In genomic region chr1:29856663-29857224, GRCh38 we compare ENCODE assay signal across 15 cellular contexts.
DNase-seq lines count a peak whose midpoint lies in the region; ATAC-seq and TF ChIP-seq lines count a peak whose summit lies in the region.
"Had no signal": no experiment of that assay in that cellular context is flagged by ENCODE, and none has a peak within 500 bp of the region (broad histone marks: within the 10 kb centered on the region; RNA-seq: fewer than 3 reads in every experiment).

No MANE protein-coding gene starts in this region.

- H3K27me3 Mint-ChIP-seq in nephron progenitor cell (ENCODE audit: low read depth, poor library complexity) = peaks cover 4% of the 10 kb centered on the region

- intact Hi-C loops in cardiac septum (cut with DNase I) (no loop called here), Right ventricle myocardium inferior (cut with DNase I) (no loop called here)

- H3K27ac ChIP-seq in mesenchymal stem cell (ENCODE audit: low read length, poor library complexity, severe bottlenecking) = no peak overlapping the region
- H3K27ac ChIP-seq: BLaER1 had no signal

- WGBS in mesenchymal stem cell = 30% methylated on average over 7 of the region's 7 CpGs

- H2AFZ ChIP-seq in mesenchymal stem cell (ENCODE audit: low read depth, low read length) = no peak overlapping the region

- no peak overlapping the region for H3K4me2 ChIP-seq in mesenchymal stem cell (ENCODE audit: low read length, poor library complexity, severe bottlenecking)

- no peak overlapping the region for H2AK5ac ChIP-seq in mesenchymal stem cell (ENCODE audit: low read length, severe bottlenecking)

- no peak overlapping the region for H3K14ac ChIP-seq in mesenchymal stem cell (ENCODE audit: low read length in 2 of 2)

- no peaks in the 10 kb centered on the region for H3K79me1 ChIP-seq in mesenchymal stem cell (replicated peaks; ENCODE audit: low read length, poor library complexity, severe bottlenecking)

- peaks cover 14% of the 10 kb centered on the region for H3K9me3 Mint-ChIP-seq in nephron progenitor cell
- peaks cover 3% of the 10 kb centered on the region for H3K9me3 Mint-ChIP-seq in stimulated activated effector memory CD8-positive, alpha-beta T cell treated with anti-CD3 and anti-CD28 coated beads, Interleukin-12 subunit alpha, Interleukin-12 subunit beta, amount 100 ng/mL, for 72 hours

- H3K36me3 Mint-ChIP-seq in nephron progenitor cell (ENCODE audit: low read depth) = peaks cover 6% of the 10 kb centered on the region
- no peaks in the 10 kb centered on the region for H3K36me3 Mint-ChIP-seq in stimulated activated effector memory CD8-positive, alpha-beta T cell treated with anti-CD3 and anti-CD28 coated beads, Interleukin-12 subunit alpha, Interleukin-12 subunit beta, amount 100 ng/mL, for 72 hours
- H3K36me3 Mint-ChIP-seq: CD8-positive, alpha-beta T cell had no signal

- no peak overlapping the region for H3K9ac ChIP-seq in mesenchymal stem cell (ENCODE audit: low read length)
- H3K9ac ChIP-seq: BLaER1 had no signal

- no peak for TF ChIP-seq CTCF in astrocyte of the cerebellum (IDR thresholded peaks at IDR 0.05; ENCODE audit: low read depth, low read length, missing control alignments)
- TF ChIP-seq CTCF in nephron progenitor cell (IDR thresholded peaks at IDR 0.05) = no peak

- H2BK5ac ChIP-seq in mesenchymal stem cell (ENCODE audit: low read depth, low read length, poor library complexity, severe bottlenecking) = no peak overlapping the region

- H3K4ac ChIP-seq in mesenchymal stem cell (ENCODE audit: low read depth in 1 of 2, low read length in 2 of 2) = no peak overlapping the region

- in situ Hi-C loops in astrocyte of the cerebellum (cut with HindIII; ENCODE audit: low sequenced_read_pairs) = no loop called here

- peaks cover 35% of the 10 kb centered on the region for H3K4me1 Mint-ChIP-seq in nephron progenitor cell
- H3K4me1 Mint-ChIP-seq in stimulated activated effector memory CD8-positive, alpha-beta T cell treated with anti-CD3 and anti-CD28 coated beads, Interleukin-12 subunit alpha, Interleukin-12 subunit beta, amount 100 ng/mL, for 72 hours = peaks cover 9% of the 10 kb centered on the region

- peaks cover 2 to 49% of the 10 kb centered on the region in 2 experiments for H3K27me3 ChIP-seq in mesenchymal stem cell (ENCODE audit: control insufficient read depth in 1 of 2, insufficient read depth in 1 of 2, low read length in 2 of 2)
- H3K27me3 ChIP-seq: BLaER1 had no signal

- no peak overlapping the region for H4K91ac ChIP-seq in mesenchymal stem cell (ENCODE audit: low read length)

- H4K8ac ChIP-seq in mesenchymal stem cell (ENCODE audit: low read length) = no peak overlapping the region

- peaks cover 12% of the 10 kb centered on the region for H3K4me1 ChIP-seq in mesenchymal stem cell (ENCODE audit: control insufficient read depth, insufficient read depth, low read depth, low read length)

- peaks cover 17% of the 10 kb centered on the region for H3K9me3 ChIP-seq in mesenchymal stem cell (ENCODE audit: control insufficient read depth, low read length)

- H2BK15ac ChIP-seq in mesenchymal stem cell (ENCODE audit: low read depth, poor library complexity, severe bottlenecking) = no peak overlapping the region

- H3K4me3 ChIP-seq in astrocyte of the cerebellum (ENCODE audit: low read depth, low read length) (no peak overlapping the region), mesenchymal stem cell (ENCODE audit: insufficient read depth in 1 of 2, low read depth in 1 of 2, low read length in 2 of 2) (no peak overlapping the region)
- H3K4me3 ChIP-seq: BLaER1 had no signal

- H3K27ac Mint-ChIP-seq in nephron progenitor cell = no peak overlapping the region
- H3K27ac Mint-ChIP-seq in stimulated activated effector memory CD8-positive, alpha-beta T cell treated with anti-CD3 and anti-CD28 coated beads, Interleukin-12 subunit alpha, Interleukin-12 subunit beta, amount 100 ng/mL, for 72 hours = no peak overlapping the region
- H3K27ac Mint-ChIP-seq: CD8-positive, alpha-beta T cell had no signal

- ATAC-seq in Right ventricle myocardium inferior = no peak
- ATAC-seq in stimulated activated effector memory CD8-positive, alpha-beta T cell treated with anti-CD3 and anti-CD28 coated beads, Interleukin-12 subunit alpha, Interleukin-12 subunit beta, amount 100 ng/mL, for 72 hours = peak; percentile 7
- no peak for ATAC-seq in HG03378 (IDR thresholded peaks at IDR 0.05; ENCODE audit: unreplicated experiment)
- ATAC-seq: CD8-positive, alpha-beta T cell; HCT116 had no signal

- H3K23ac ChIP-seq in mesenchymal stem cell (ENCODE audit: low read length in 2 of 2) = no peak overlapping the region

- H3K36me3 ChIP-seq in mesenchymal stem cell (ENCODE audit: control insufficient read depth in 1 of 2, insufficient read depth in 2 of 2, low read depth in 1 of 2, low read length in 2 of 2) = no peaks in the 10 kb centered on the region
- H3K36me3 ChIP-seq: BLaER1 had no signal

- no peak overlapping the region for H3K4me3 Mint-ChIP-seq in nephron progenitor cell
- H3K4me3 Mint-ChIP-seq in stimulated activated effector memory CD8-positive, alpha-beta T cell treated with anti-CD3 and anti-CD28 coated beads, Interleukin-12 subunit alpha, Interleukin-12 subunit beta, amount 100 ng/mL, for 72 hours = no peak overlapping the region
- H3K4me3 Mint-ChIP-seq: CD8-positive, alpha-beta T cell had no signal

- H3K18ac ChIP-seq in mesenchymal stem cell (ENCODE audit: low read depth in 1 of 2, low read length in 2 of 2) = no peak overlapping the region

- no peak overlapping the region for H2BK120ac ChIP-seq in mesenchymal stem cell (ENCODE audit: low read depth, low read length)

- H2BK12ac ChIP-seq in mesenchymal stem cell (ENCODE audit: low read length in 2 of 2) = no peak overlapping the region

- DNase-seq in cardiac septum (ENCODE audit: low spot score) (peak; percentile 61), Right ventricle myocardium inferior (ENCODE audit: missing footprints) (no peak), astrocyte of the cerebellum (ENCODE audit: low read depth) (peak; percentile 3), nephron progenitor cell (peak; percentile 21), mesenchymal stem cell (no peak)
- no peak for DNase-seq in stimulated activated effector memory CD8-positive, alpha-beta T cell treated with anti-CD3 and anti-CD28 coated beads, Interleukin-12 subunit alpha, Interleukin-12 subunit beta, amount 100 ng/mL, for 72 hours (ENCODE audit: low spot score in 2 of 2)
- no peak for DNase-seq in activated CD4-positive, alpha-beta T cell treated with anti-CD3 and anti-CD28 coated beads, Interleukin-2, amount 50 U/mL, for 4 hours
- DNase-seq: CD8-positive, alpha-beta T cell; NCI-H187 treated with DMSO at 0.1 percent for 48 hours; NCI-H446 treated with DMSO at 0.1 percent for 48 hours; OCI-M1; RPMI8226 had no signal

Comparison
In these comparisons a context has a peak if more than half of its experiments do, and no peak if none do; other contexts are left out.
1. DNase-seq: peak in cardiac septum (single experiment), astrocyte of the cerebellum (single experiment) and nephron progenitor cell (single experiment); none in Right ventricle myocardium inferior (single experiment), stimulated activated effector memory CD8-positive, alpha-beta T cell treated with anti-CD3 and anti-CD28 coated beads, Interleukin-12 subunit alpha, Interleukin-12 subunit beta, amount 100 ng/mL, for 72 hours (0 of 2), mesenchymal stem cell (single experiment) and activated CD4-positive, alpha-beta T cell treated with anti-CD3 and anti-CD28 coated beads, Interleukin-2, amount 50 U/mL, for 4 hours (0 of 2).